Comparison of ENCODE assay signal across 18 cellular contexts in the genomic region with DNA sequence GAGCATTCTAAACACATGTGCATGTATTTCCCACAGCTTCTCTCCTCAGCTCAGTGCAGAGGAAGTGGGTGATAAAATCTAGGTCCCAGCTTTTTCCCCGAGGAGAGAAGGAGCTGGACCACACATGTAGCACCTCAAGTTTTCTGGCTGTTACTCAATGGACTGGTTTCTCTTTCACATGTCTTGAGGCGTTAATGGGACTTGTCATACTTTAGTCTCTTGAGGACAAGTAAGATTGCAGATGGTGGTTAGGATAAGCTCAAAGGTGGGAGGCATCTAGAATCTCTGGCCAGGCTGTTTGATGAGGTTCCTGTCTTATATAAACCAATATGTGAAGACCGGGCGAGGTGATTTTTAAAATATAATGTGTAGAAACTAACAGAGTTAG.
"Had no signal": no experiment of that assay in that cellular context is flagged by ENCODE, and none has a peak within 500 bp of the region (broad histone marks: within the 10 kb centered on the region; RNA-seq: fewer than 3 reads in every experiment).

No MANE protein-coding gene starts in this region.

- H3K27me3 ChIP-seq: gastrocnemius medialis, heart right ventricle, ovary, right atrium auricular region, stomach, transverse colon had no signal

- H3K4me3 ChIP-seq: gastrocnemius medialis, heart right ventricle, ovary, right atrium auricular region, stomach, thoracic aorta, transverse colon had no signal

- H3K4me1 ChIP-seq: gastrocnemius medialis, heart right ventricle, right atrium auricular region, stomach, transverse colon had no signal

- H3K36me3 ChIP-seq: gastrocnemius medialis, heart right ventricle, ovary, right atrium auricular region, stomach, thoracic aorta, transverse colon had no signal

- DNase-seq: effector memory CD4-positive, alpha-beta T cell; gastrocnemius medialis; heart right ventricle; hypothalamus; mammary epithelial cell; naive B cell; nucleus accumbens; ovary; small intestine; stimulated activated CD4-positive, alpha-beta T cell treated with anti-CD3 and anti-CD28 coated beads, Interleukin-12 subunit alpha, Interleukin-12 subunit beta, amount 100 ng/mL, for 4 hours; stimulated activated naive CD4-positive, alpha-beta T cell; stomach; substantia nigra; transverse colon had no signal

- ATAC-seq: esophagus mucosa, gastrocnemius medialis, heart right ventricle, left lobe of liver had no signal

- H3K9me3 ChIP-seq: gastrocnemius medialis, ovary, right atrium auricular region, thoracic aorta, transverse colon had no signal

- H3K27ac ChIP-seq: gastrocnemius medialis, heart right ventricle, ovary, right atrium auricular region, stomach, thoracic aorta, transverse colon had no signal
